Comparison of ENCODE assay signal across 8 cellular contexts in the genomic region with DNA sequence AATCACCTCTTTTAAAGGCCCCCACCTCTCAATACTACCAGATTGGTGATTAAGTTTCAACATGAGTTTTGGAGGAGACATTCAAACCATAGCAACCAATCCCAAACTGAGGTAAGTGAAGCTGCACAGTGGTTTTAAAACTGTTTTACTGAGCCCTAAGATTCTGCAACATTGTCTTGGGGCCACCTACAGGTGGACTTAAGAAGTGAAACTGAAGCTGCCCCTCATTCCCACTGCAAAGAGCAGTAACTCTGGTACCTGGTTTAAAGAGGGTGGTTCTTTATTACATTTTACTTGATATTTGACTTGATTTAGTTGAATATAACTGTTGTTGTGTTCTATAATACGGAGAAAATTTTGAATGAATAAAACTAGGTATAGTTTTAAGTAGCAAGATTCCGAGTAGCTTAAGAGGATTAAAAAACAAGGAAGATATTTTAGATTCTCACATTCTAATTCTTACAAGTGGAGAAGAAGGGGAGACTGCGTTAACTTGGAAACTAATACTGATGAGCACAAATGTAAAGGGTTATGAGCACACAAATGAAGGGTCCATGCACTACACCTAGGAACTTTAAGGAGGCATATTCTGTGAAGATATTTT. TPM values are rescaled to one million over a fixed set of nuclear protein-coding genes. Genes with fewer than 3 reads are reported as not detected.
A peak's percentile ranks its signal among the peaks of the same experiment; 100 is the strongest.
DNase-seq lines count a peak whose midpoint lies in the region; ATAC-seq and TF ChIP-seq lines count a peak whose summit lies in the region.

No MANE protein-coding gene starts in this region.

- H3K9me3 ChIP-seq in MM.1S (replicated peaks; ENCODE audit: insufficient read depth, low read length), result no peaks in the 10 kb centered on the region

- no peak overlapping the region for H3K4me3 Mint-ChIP-seq in osteocyte (ENCODE audit: unreplicated experiment)

- no peaks in the 10 kb centered on the region for H3K79me2 ChIP-seq in MM.1S (ENCODE audit: low read length)

- H3K9me3 Mint-ChIP-seq in osteocyte (ENCODE audit: unreplicated experiment), result no peaks in the 10 kb centered on the region

- H3K27me3 Mint-ChIP-seq in osteocyte (ENCODE audit: unreplicated experiment), result peaks cover 3% of the 10 kb centered on the region

- TF ChIP-seq CTCF in MM.1S (IDR thresholded peaks at IDR 0.05; ENCODE audit: low read length) (peak; percentile 73), osteocyte (IDR thresholded peaks at IDR 0.05) (peak; percentile 66)

- no peaks in the 10 kb centered on the region for H3K9me2 ChIP-seq in MM.1S (replicated peaks; ENCODE audit: insufficient read depth, low read length)

- ATAC-seq in GM19372 (IDR thresholded peaks at IDR 0.05; ENCODE audit: low read depth, unreplicated experiment), result peak; percentile 83

- no peaks in the 10 kb centered on the region for H3K36me3 ChIP-seq in MM.1S (replicated peaks; ENCODE audit: insufficient read depth, low read length)

- no peak overlapping the region for H2AFZ ChIP-seq in MM.1S (ENCODE audit: low read length)

- no peaks in the 10 kb centered on the region for H3K27me3 ChIP-seq in MM.1S (replicated peaks; ENCODE audit: insufficient read depth, low read length)

- H3K4me3 ChIP-seq in MM.1S (ENCODE audit: low read length), result no peak overlapping the region

- DNase-seq in CMK (ENCODE audit: low read depth) (peak; percentile 7), MM.1S (peak; percentile 61), dermis microvascular lymphatic vessel endothelial cell (ENCODE audit: low read depth in 2 of 2) (peak; percentile 15 to 54), osteocyte (ENCODE audit: extremely low spot score, unreplicated experiment) (no peak), HK-2 (ENCODE audit: unreplicated experiment) (no peak), cerebellum (ENCODE audit: low spot score) (no peak)
- no peak for DNase-seq in stimulated activated naive CD4-positive, alpha-beta T cell treated with Interleukin-2 at 50 U/mL for 16 hours (lab: John Stamatoyannopoulos, UW)

- no peak overlapping the region for H3K27ac Mint-ChIP-seq in osteocyte (ENCODE audit: unreplicated experiment)

- H3K4me1 ChIP-seq in MM.1S (ENCODE audit: low read length), result no peaks in the 10 kb centered on the region

- no peak overlapping the region for H3K9ac ChIP-seq in MM.1S (ENCODE audit: low read length)

- no peak overlapping the region for H3K27ac ChIP-seq in MM.1S (ENCODE audit: low read length)

- H3K4me1 Mint-ChIP-seq in osteocyte (ENCODE audit: unreplicated experiment), result no peaks in the 10 kb centered on the region

- no peaks in the 10 kb centered on the region for H3F3A ChIP-seq in MM.1S (ENCODE audit: insufficient read depth, low read length)

- no peaks in the 10 kb centered on the region for H3K36me3 Mint-ChIP-seq in osteocyte (ENCODE audit: unreplicated experiment)

- H4K20me1 ChIP-seq in MM.1S (ENCODE audit: insufficient read depth, low read length), result no peaks in the 10 kb centered on the region

- no peak overlapping the region for H3K4me2 ChIP-seq in MM.1S (ENCODE audit: low read depth, low read length)

RNA-seq across cellular contexts. Expression of a gene that starts 26.7 kb away (rescaled TPM):
- 0.77 and 1.6 TPM in 2 replicates for total RNA-seq in dermis microvascular lymphatic vessel endothelial cell
- total RNA-seq in osteocyte, result 0.40 and 0.63 TPM in 2 replicates
- 20.7 TPM for total RNA-seq in cerebellum

Comparison
In these comparisons a context has a peak if more than half of its experiments do, and no peak if none do; other contexts are left out.
1. DNase-seq: peak in CMK (single experiment), MM.1S (single experiment) and dermis microvascular lymphatic vessel endothelial cell (2 of 2); none in osteocyte (single experiment), HK-2 (single experiment), stimulated activated naive CD4-positive, alpha-beta T cell treated with Interleukin-2 at 50 U/mL for 16 hours (single experiment) and cerebellum (single experiment).